Comparison of ENCODE assay signal across 8 cellular contexts in the genomic region with DNA sequence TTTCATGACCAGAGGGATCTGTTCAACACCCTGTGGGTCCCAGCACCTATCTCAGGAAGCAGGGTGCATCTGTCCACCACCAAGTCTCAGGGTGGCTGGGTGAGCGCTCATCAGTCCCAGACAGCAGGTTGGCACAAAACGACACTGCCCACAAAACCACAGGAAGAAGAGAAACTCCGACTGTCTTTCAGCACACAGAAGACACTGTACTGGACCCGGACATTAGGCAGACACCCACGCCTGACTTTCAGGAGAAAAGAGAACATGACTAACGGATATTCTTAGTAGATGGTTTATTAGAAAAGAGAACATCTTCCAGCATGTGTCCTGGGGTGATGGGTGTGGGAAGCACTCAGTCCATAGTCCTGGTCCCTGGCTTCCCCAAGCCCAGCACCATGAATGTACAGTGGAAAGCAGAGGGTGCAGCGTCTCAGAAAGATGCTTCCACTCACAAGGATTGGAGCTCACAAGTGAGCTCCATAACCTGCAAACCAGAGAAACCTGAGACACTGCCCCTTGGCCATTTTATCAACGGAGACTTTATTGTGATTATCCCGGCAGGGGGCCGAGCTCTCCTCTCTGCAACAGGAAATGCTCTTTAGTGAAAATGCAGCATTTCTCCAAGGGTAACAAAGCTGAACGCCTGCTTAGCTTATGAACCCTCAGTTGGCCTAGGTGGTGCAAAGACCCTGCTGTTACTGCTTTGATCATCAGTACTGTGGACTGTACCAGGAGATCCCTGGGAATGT. TPM values are rescaled to one million over a fixed set of nuclear protein-coding genes. Genes with fewer than 3 reads are reported as not detected.
DNase-seq lines count a peak whose midpoint lies in the region; ATAC-seq lines count a peak whose summit lies in the region.
"Had no signal": no experiment of that assay in that cellular context is flagged by ENCODE, and none has a peak within 500 bp of the region (broad histone marks: within the 10 kb centered on the region; RNA-seq: fewer than 3 reads in every experiment).

No MANE protein-coding gene starts in this region.

- peaks cover 4% of the 10 kb centered on the region for H3K36me3 Mint-ChIP-seq in activated CD4-positive, alpha-beta T cell treated with anti-CD3 and anti-CD28 coated beads, Interleukin-2, amount 10 ng/mL, durations not matched to agents 24 days and 14 days (ENCODE audit: low read depth)

- intact Hi-C loops in activated CD4-positive, alpha-beta T cell treated with anti-CD3 and anti-CD28 coated beads, Interleukin-2, amount 10 ng/mL, durations not matched to agents 24 days and 14 days (cut with micrococcal nuclease): loop anchor here (1.0 to 10.0 kb wide), 3 partner anchors 36 to 1051 kb away; a partner anchor contains a TSS

- no peaks in the 10 kb centered on the region for H3K27me3 Mint-ChIP-seq in activated CD4-positive, alpha-beta T cell treated with anti-CD3 and anti-CD28 coated beads, Interleukin-2, amount 10 ng/mL, durations not matched to agents 24 days and 14 days

- no peaks in the 10 kb centered on the region for H3K9me3 Mint-ChIP-seq in activated CD4-positive, alpha-beta T cell treated with anti-CD3 and anti-CD28 coated beads, Interleukin-2, amount 10 ng/mL, durations not matched to agents 24 days and 14 days

- DNase-seq in HUDEP-2 (lab: John Stamatoyannopoulos, UW; ENCODE audit: unreplicated experiment in 76 of 76): peak in 68 of 76 experiments; percentile 2 to 80 (median 48)
- peak; percentile 83 for DNase-seq in activated CD4-positive, alpha-beta T cell treated with anti-CD3 and anti-CD28 coated beads, Interleukin-2, amount 10 ng/mL, durations not matched to agents 24 days and 14 days
- DNase-seq in foreskin melanocyte: peak; percentile 70
- peak; percentile 42 for DNase-seq in stimulated activated CD8-positive, alpha-beta memory T cell treated with anti-CD3 and anti-CD28 coated beads, Interleukin-15, amount 100 ng/mL, for 1 hour (ENCODE audit: low read depth)
- no peak for DNase-seq in SK-N-DZ (ENCODE audit: low spot score)
- DNase-seq in hippocampal formation (lab: John Stamatoyannopoulos, UW): no peak

- no peak overlapping the region for H3K27ac Mint-ChIP-seq in activated CD4-positive, alpha-beta T cell treated with anti-CD3 and anti-CD28 coated beads, Interleukin-2, amount 10 ng/mL, durations not matched to agents 24 days and 14 days

- peaks cover 58% of the 10 kb centered on the region for H3K4me1 Mint-ChIP-seq in activated CD4-positive, alpha-beta T cell treated with anti-CD3 and anti-CD28 coated beads, Interleukin-2, amount 10 ng/mL, durations not matched to agents 24 days and 14 days

- peak; percentile 43 for ATAC-seq in GM21367 (IDR thresholded peaks at IDR 0.05; ENCODE audit: unreplicated experiment)

- H3K4me3 Mint-ChIP-seq in activated CD4-positive, alpha-beta T cell treated with anti-CD3 and anti-CD28 coated beads, Interleukin-2, amount 10 ng/mL, durations not matched to agents 24 days and 14 days: peak overlapping the region; percentile 80

RNA-seq across cellular contexts. Expression of a gene that starts 35.8 kb away (rescaled TPM):
- 278 and 283 TPM in 2 replicates for total RNA-seq in activated CD4-positive, alpha-beta T cell treated with anti-CD3 and anti-CD28 coated beads, Interleukin-2, amount 10 ng/mL, durations not matched to agents 24 days and 14 days
- not detected in 2 replicates for polyA plus RNA-seq in SK-N-DZ (2014; cell fraction: cytosol; rRNA removed)
- polyA plus RNA-seq in SK-N-DZ (2014; cell fraction: nucleus; rRNA removed): not detected in 2 replicates
- total RNA-seq: SJCRH30 had no signal

RNA-seq across cellular contexts. Expression of a gene that starts 55.8 kb away (rescaled TPM):
- total RNA-seq in activated CD4-positive, alpha-beta T cell treated with anti-CD3 and anti-CD28 coated beads, Interleukin-2, amount 10 ng/mL, durations not matched to agents 24 days and 14 days: 0.07 TPM in 1 of 2 replicates, not detected in the other
- polyA plus RNA-seq in SK-N-DZ (2014; cell fraction: cytosol; rRNA removed): not detected in 2 replicates
- polyA plus RNA-seq in SK-N-DZ (2014; cell fraction: nucleus; rRNA removed): not detected in 2 replicates
- total RNA-seq: SJCRH30 had no signal

Comparison
In these comparisons a context has a peak if more than half of its experiments do, and no peak if none do; other contexts are left out.
1. DNase-seq: peak in HUDEP-2 (68 of 76), activated CD4-positive, alpha-beta T cell treated with anti-CD3 and anti-CD28 coated beads, Interleukin-2, amount 10 ng/mL, durations not matched to agents 24 days and 14 days (single experiment), foreskin melanocyte (single experiment) and stimulated activated CD8-positive, alpha-beta memory T cell treated with anti-CD3 and anti-CD28 coated beads, Interleukin-15, amount 100 ng/mL, for 1 hour (single experiment); none in SK-N-DZ (single experiment) and hippocampal formation (0 of 2).